In the genomic region with DNA sequence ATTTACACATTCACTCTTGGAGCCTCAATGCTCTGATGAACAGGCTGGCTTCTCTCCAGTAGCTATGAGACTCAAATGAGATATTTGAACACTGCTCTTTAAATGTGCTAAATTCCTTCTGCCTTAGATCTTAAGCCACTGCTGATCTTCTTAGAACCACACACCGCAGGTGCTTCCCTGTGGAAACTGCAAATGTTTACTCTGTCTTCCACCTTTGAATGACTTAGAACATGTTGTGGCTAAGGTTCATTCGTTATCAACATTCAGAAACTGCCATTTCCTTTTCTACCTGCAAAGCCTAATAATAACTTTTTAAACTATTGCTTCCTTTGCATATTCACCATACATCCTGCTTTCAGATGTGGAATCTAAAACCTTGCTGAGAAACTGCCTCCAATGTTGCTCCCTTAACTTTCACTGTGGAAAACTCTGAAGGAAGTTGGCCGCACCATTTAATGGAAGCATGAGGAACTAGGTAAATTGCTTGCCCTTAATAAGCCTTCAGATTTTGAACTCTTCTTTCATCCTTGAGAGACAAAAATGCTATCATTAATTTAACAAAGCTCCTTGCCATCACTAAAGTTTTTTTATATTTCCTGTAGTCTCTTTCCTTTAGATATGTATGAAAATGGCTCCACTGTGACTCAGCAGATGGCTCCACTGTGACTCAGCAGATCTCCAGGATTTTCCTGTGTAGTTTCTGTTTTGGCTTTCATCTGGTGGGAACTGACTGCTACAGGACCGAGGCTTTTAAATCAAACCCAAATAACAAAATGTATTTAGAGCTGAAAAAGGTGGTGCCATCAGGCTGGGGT, we compare ENCODE assay signal across 9 cellular contexts.
DNase-seq lines count a peak whose midpoint lies in the region; ATAC-seq and TF ChIP-seq lines count a peak whose summit lies in the region.
"Had no signal": no experiment of that assay in that cellular context is flagged by ENCODE, and none has a peak within 500 bp of the region (broad histone marks: within the 10 kb centered on the region; RNA-seq: fewer than 3 reads in every experiment).

No MANE protein-coding gene starts in this region.

- peaks cover 0 to 6% (median 0%) of the 10 kb centered on the region in 3 donors for H3K9me3 Mint-ChIP-seq in IgD-negative memory B cell
- H3K9me3 Mint-ChIP-seq in activated CD8-positive, alpha-beta T cell treated with anti-CD3 and anti-CD28 coated beads for 36 hours = peaks cover 9% of the 10 kb centered on the region

- POLR2A ChIA-PET in activated CD8-positive, alpha-beta T cell treated with anti-CD3 and anti-CD28 coated beads for 36 hours (lab: Charles Lee) = interaction anchor here (0.6 to 1.2 kb wide), 3 partner anchors 12 to 157 kb away, joined by 3 read pairs; no protein-coding TSS in a partner anchor

- peak overlapping the region in 2 of 4 donors; percentile 5 to 35 for H3K4me3 Mint-ChIP-seq in IgD-negative memory B cell
- no peak overlapping the region for H3K4me3 Mint-ChIP-seq in activated CD8-positive, alpha-beta T cell treated with anti-CD3 and anti-CD28 coated beads for 36 hours

- H3K9me3 ChIP-seq in upper lobe of left lung = no peaks in the 10 kb centered on the region

- CTCF ChIA-PET in activated CD8-positive, alpha-beta T cell treated with anti-CD3 and anti-CD28 coated beads for 36 hours (lab: Charles Lee) = interaction anchor here (1.1 to 2.0 kb wide), 3 partner anchors 9 to 162 kb away, joined by 3 to 5 read pairs (median 3); no protein-coding TSS in a partner anchor

- peaks cover 10 to 16% (median 13%) of the 10 kb centered on the region in 3 donors for H3K4me1 Mint-ChIP-seq in IgD-negative memory B cell
- peaks cover 29% of the 10 kb centered on the region for H3K4me1 Mint-ChIP-seq in activated CD8-positive, alpha-beta T cell treated with anti-CD3 and anti-CD28 coated beads for 36 hours (ENCODE audit: low read depth)

- H3K27ac ChIP-seq in upper lobe of left lung = no peak overlapping the region

- H3K27me3 Mint-ChIP-seq in IgD-negative memory B cell = no peaks in the 10 kb centered on the region
- H3K27me3 Mint-ChIP-seq in activated CD8-positive, alpha-beta T cell treated with anti-CD3 and anti-CD28 coated beads for 36 hours = no peaks in the 10 kb centered on the region

- WGBS in upper lobe of left lung, 2 donors = 40 to 41% methylated on average over 4 of the region's 4 CpGs

- DNase-seq in CMK (ENCODE audit: low read depth) (peak; percentile 45), iris pigment epithelial cell (ENCODE audit: low read depth) (peak; percentile 96), upper lobe of left lung (no peak), NCI-H524 (lab: John Stamatoyannopoulos, UW) (no peak)
- peak; percentile 39 for DNase-seq in activated CD8-positive, alpha-beta T cell treated with anti-CD3 and anti-CD28 coated beads for 36 hours
- DNase-seq: SIG-M5 had no signal

- no peaks in the 10 kb centered on the region for H3K27me3 ChIP-seq in upper lobe of left lung

- intact Hi-C loops in activated CD8-positive, alpha-beta T cell treated with anti-CD3 and anti-CD28 coated beads for 36 hours (cut with micrococcal nuclease) = no loop called here

- ATAC-seq in activated CD8-positive, alpha-beta T cell treated with anti-CD3 and anti-CD28 coated beads for 36 hours = no peak
- ATAC-seq in HG03097 (IDR thresholded peaks at IDR 0.05; ENCODE audit: low FRiP score, unreplicated experiment) = no peak
- ATAC-seq in GM19395 (IDR thresholded peaks at IDR 0.05; ENCODE audit: unreplicated experiment) = no peak
- no peak for ATAC-seq in upper lobe of left lung (ENCODE audit: low FRiP score in 2 of 2)

- no peak for TF ChIP-seq POLR2A in upper lobe of left lung (IDR thresholded peaks at IDR 0.05)

- peaks cover 3% of the 10 kb centered on the region for H3K36me3 Mint-ChIP-seq in IgD-negative memory B cell
- no peaks in the 10 kb centered on the region for H3K36me3 Mint-ChIP-seq in activated CD8-positive, alpha-beta T cell treated with anti-CD3 and anti-CD28 coated beads for 36 hours (ENCODE audit: low read depth)

- no peak overlapping the region for H3K4me3 ChIP-seq in upper lobe of left lung

- no peaks in the 10 kb centered on the region for H3K4me1 ChIP-seq in upper lobe of left lung

- no peak for TF ChIP-seq CTCF in activated CD8-positive, alpha-beta T cell treated with anti-CD3 and anti-CD28 coated beads for 36 hours (IDR thresholded peaks at IDR 0.05)
- no peak for TF ChIP-seq CTCF in upper lobe of left lung (IDR thresholded peaks at IDR 0.05)

- no peak for TF ChIP-seq EP300 in upper lobe of left lung (IDR thresholded peaks at IDR 0.05)

- no peaks in the 10 kb centered on the region for H3K36me3 ChIP-seq in upper lobe of left lung

- H3K27ac Mint-ChIP-seq in IgD-negative memory B cell = peak overlapping the region in 2 of 3 donors; percentile 21 to 30
- peak overlapping the region; percentile 20 for H3K27ac Mint-ChIP-seq in activated CD8-positive, alpha-beta T cell treated with anti-CD3 and anti-CD28 coated beads for 36 hours

Comparison
In these comparisons a context has a peak if more than half of its experiments do, and no peak if none do; other contexts are left out.
1. DNase-seq: peak in CMK (single experiment), activated CD8-positive, alpha-beta T cell treated with anti-CD3 and anti-CD28 coated beads for 36 hours (single experiment) and iris pigment epithelial cell (single experiment); none in upper lobe of left lung (0 of 2) and NCI-H524 (0 of 2).